ENCODE assay signal across 20 cellular contexts in the genomic region with DNA sequence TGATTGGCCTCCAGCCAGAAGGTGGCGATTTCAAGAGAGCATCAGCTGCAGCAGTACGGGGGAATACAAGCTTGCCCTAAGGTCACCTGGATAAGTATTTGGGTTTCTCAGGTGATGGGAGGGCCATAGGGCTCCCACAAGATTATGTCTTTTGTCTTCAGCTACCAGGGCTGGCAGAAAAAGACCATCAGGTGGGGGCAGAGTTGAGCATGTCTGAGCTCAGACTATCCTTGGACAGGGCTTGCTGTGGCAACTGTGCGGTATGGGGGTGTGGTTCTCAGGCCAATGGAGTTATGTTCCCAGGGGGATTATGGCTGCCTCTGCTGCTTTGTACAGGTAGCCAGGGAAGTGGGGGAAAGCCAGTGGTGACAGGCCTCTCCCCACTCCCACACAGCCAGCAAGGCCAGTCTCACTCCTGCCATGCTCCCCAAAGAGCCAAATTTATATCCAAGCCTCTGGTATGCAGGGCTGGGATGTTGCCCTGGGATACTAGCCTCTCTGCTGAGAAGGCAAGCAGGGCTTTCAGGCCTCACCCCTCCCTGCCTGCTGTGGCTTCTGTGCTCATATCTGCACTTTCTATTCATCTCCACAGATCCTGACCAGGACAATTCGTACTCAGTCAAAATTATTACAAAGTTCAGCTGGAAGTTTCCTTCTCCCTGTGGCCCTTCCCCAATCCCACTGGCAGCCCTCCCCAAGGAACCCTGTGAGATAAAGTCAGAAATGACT. TPM values are rescaled to one million over a fixed set of nuclear protein-coding genes. Genes with fewer than 3 reads are reported as not detected.
DNase-seq lines count a peak whose midpoint lies in the region; ATAC-seq and TF ChIP-seq lines count a peak whose summit lies in the region.
"Had no signal": no experiment of that assay in that cellular context is flagged by ENCODE, and none has a peak within 500 bp of the region (broad histone marks: within the 10 kb centered on the region; RNA-seq: fewer than 3 reads in every experiment).

No MANE protein-coding gene starts in this region.

- no peaks in the 10 kb centered on the region for H3K27me3 ChIP-seq in BLaER1 treated with 17β-estradiol and CSF1 and Interleukin-3, amounts not matched to agents 10 nM and 100 nM
- H3K27me3 ChIP-seq in right atrium auricular region, result no peaks in the 10 kb centered on the region
- H3K27me3 ChIP-seq in heart right ventricle, result peaks cover 0 to 14% (median 4%) of the 10 kb centered on the region in 7 donors
- H3K27me3 ChIP-seq: BE2C, vagina had no signal

- TF ChIP-seq CTCF in GM10248 (IDR thresholded peaks at IDR 0.05; ENCODE audit: control extremely low read depth, extremely low read depth, low read depth, missing control alignments), result peak; percentile 12
- no peak for TF ChIP-seq CTCF in WTC11 (IDR thresholded peaks at IDR 0.05)
- TF ChIP-seq CTCF in endothelial cell (IDR thresholded peaks at IDR 0.05; ENCODE audit: unreplicated experiment), result no peak
- TF ChIP-seq CTCF in right atrium auricular region (IDR thresholded peaks at IDR 0.05), result no peak
- TF ChIP-seq CTCF in heart right ventricle (IDR thresholded peaks at IDR 0.05), result no peak

- CTCF ChIA-PET in GM10248 (lab: Yijun Ruan, JAX), result interaction anchor here (0.7 to 9.1 kb wide), 42 partner anchors 8 to 504 kb away, joined by 3 to 114 read pairs (median 6); a partner anchor contains a TSS
- CTCF ChIA-PET in WTC11 (lab: Charles Lee), result interaction anchor here (0.6 to 5.9 kb wide), 17 partner anchors 13 to 368 kb away, joined by 3 to 53 read pairs (median 3); no protein-coding TSS in a partner anchor

- no peaks in the 10 kb centered on the region for H4K20me1 ChIP-seq in BLaER1 treated with 17β-estradiol and CSF1 and Interleukin-3, amounts not matched to agents 10 nM and 100 nM

- H3K9me3 ChIP-seq in BLaER1 treated with 17β-estradiol and CSF1 and Interleukin-3, amounts not matched to agents 10 nM and 100 nM (replicated peaks in 1 of 11), result peaks cover 34 to 47% (median 44%) of the 10 kb centered on the region in 11 experiments
- H3K9me3 ChIP-seq in right atrium auricular region (peaks cover 0 to 27% of the 10 kb centered on the region in 2 donors), heart right ventricle (peaks cover 0 to 36% (median 6%) of the 10 kb centered on the region in 11 donors)
- H3K9me3 ChIP-seq: BE2C, vagina had no signal

- H3K9ac ChIP-seq in BLaER1 treated with 17β-estradiol and CSF1 and Interleukin-3, amounts not matched to agents 10 nM and 100 nM, result peak overlapping the region in 4 of 11 experiments; percentile 0 to 32 (median 20); a peak in 3 of 22 replicates

- H3K4me1 Mint-ChIP-seq in WTC11 (peaks cover 48% of the 10 kb centered on the region), endothelial cell (ENCODE audit: unreplicated experiment) (peaks cover 28% of the 10 kb centered on the region)

- DNase-seq in GM10248 (ENCODE audit: extremely low spot score), result no peak
- no peak for DNase-seq in WTC11 (ENCODE audit: low spot score)
- DNase-seq in endothelial cell (ENCODE audit: low spot score), result no peak
- DNase-seq in right atrium auricular region (ENCODE audit: low spot score), result no peak
- DNase-seq in nucleus accumbens (lab: John Stamatoyannopoulos, UW), result no peak
- no peak for DNase-seq in heart right ventricle
- DNase-seq in HuH-7.5 (ENCODE audit: low spot score), result no peak
- DNase-seq: BE2C; cerebellar nuclear complex; DMS79; erythroblast; glutamatergic neuron; kidney glomerular epithelial cell; NCI-H1048; stimulated activated CD4-positive, alpha-beta T cell treated with anti-CD3 and anti-CD28 coated beads, Interleukin-4, amount 100 ng/mL, for 24 hours; SW 1271 had no signal

- no peak overlapping the region for H3K4me3 Mint-ChIP-seq in WTC11
- H3K4me3 Mint-ChIP-seq in endothelial cell (ENCODE audit: unreplicated experiment), result peak overlapping the region; percentile 65

- H3K4me1 ChIP-seq in BLaER1 treated with 17β-estradiol and CSF1 and Interleukin-3, amounts not matched to agents 10 nM and 100 nM, result peaks cover 51 to 60% (median 57%) of the 10 kb centered on the region in 10 experiments
- no peaks in the 10 kb centered on the region for H3K4me1 ChIP-seq in right atrium auricular region
- H3K4me1 ChIP-seq in heart right ventricle, result peaks cover 0 to 12% (median 0%) of the 10 kb centered on the region in 9 donors
- H3K4me1 ChIP-seq: BE2C, vagina had no signal

- intact Hi-C loops in heart right ventricle (cut with DNase I), result loop anchor here in 7 of 10 donors (2.0 to 5.0 kb wide), 4 partner anchors 173 to 264 kb away; a partner anchor contains a TSS

- H3K36me3 Mint-ChIP-seq in WTC11 (peaks cover 25% of the 10 kb centered on the region), endothelial cell (ENCODE audit: low read depth, unreplicated experiment) (no peaks in the 10 kb centered on the region)

- H3K27me3 Mint-ChIP-seq in WTC11 (ENCODE audit: low read depth) (no peaks in the 10 kb centered on the region; the same call in 1 of the 2 replicates), endothelial cell (ENCODE audit: unreplicated experiment) (no peaks in the 10 kb centered on the region)

- peak overlapping the region in 10 of 11 experiments; percentile 1 to 50 (median 12); a peak in 9 of 22 replicates for H3K27ac ChIP-seq in BLaER1 treated with 17β-estradiol and CSF1 and Interleukin-3, amounts not matched to agents 10 nM and 100 nM
- H3K27ac ChIP-seq in right atrium auricular region (no peak overlapping the region), heart right ventricle (peak overlapping the region in 1 of 10 donors; percentile 39)
- H3K27ac ChIP-seq: vagina had no signal

- peaks cover 0 to 33% (median 11%) of the 10 kb centered on the region in 11 experiments; a peak in 10 of 22 replicates for H3K36me3 ChIP-seq in BLaER1 treated with 17β-estradiol and CSF1 and Interleukin-3, amounts not matched to agents 10 nM and 100 nM
- H3K36me3 ChIP-seq in right atrium auricular region, result no peaks in the 10 kb centered on the region
- H3K36me3 ChIP-seq in heart right ventricle, result no peaks in the 10 kb centered on the region
- H3K36me3 ChIP-seq: BE2C, vagina had no signal

- H3K9me3 Mint-ChIP-seq in WTC11 (peaks cover 44% of the 10 kb centered on the region), endothelial cell (ENCODE audit: unreplicated experiment) (peaks cover 5% of the 10 kb centered on the region)

- ATAC-seq in WTC11, result peak; percentile 31; the same call in 1 of the 2 replicates
- no peak for ATAC-seq in heart right ventricle

- H3K4me3 ChIP-seq in BLaER1 treated with 17β-estradiol and CSF1 and Interleukin-3, amounts not matched to agents 10 nM and 100 nM, result no peak overlapping the region
- H3K4me3 ChIP-seq in right atrium auricular region, result no peak overlapping the region
- no peak overlapping the region for H3K4me3 ChIP-seq in heart right ventricle
- H3K4me3 ChIP-seq: vagina had no signal

- peak overlapping the region; percentile 15 to 71 (median 43); a peak in 21 of 22 replicates for H3K4me2 ChIP-seq in BLaER1 treated with 17β-estradiol and CSF1 and Interleukin-3, amounts not matched to agents 10 nM and 100 nM

- no peak overlapping the region for H3K27ac Mint-ChIP-seq in WTC11
- no peak overlapping the region for H3K27ac Mint-ChIP-seq in endothelial cell (ENCODE audit: unreplicated experiment)

- 79 to 82% methylated on average over 4 of the region's 4 CpGs for WGBS in heart right ventricle, 2 donors

- POLR2A ChIA-PET in GM10248 (lab: Yijun Ruan, JAX), result interaction anchor here (1.0 kb wide), 4 partner anchors 8 to 252 kb away, joined by 3 read pairs; no protein-coding TSS in a partner anchor
- POLR2A ChIA-PET in WTC11 (lab: Charles Lee), result no interaction called here

TF ChIP-seq in WTC11, 78 proteins besides CTCF, POLR2A, EP300 and RAD21:
- no peak for TF ChIP-seq JUN (CRISPR knock-in tag; IDR thresholded peaks at IDR 0.05)
- TF ChIP-seq, protein P1, sequence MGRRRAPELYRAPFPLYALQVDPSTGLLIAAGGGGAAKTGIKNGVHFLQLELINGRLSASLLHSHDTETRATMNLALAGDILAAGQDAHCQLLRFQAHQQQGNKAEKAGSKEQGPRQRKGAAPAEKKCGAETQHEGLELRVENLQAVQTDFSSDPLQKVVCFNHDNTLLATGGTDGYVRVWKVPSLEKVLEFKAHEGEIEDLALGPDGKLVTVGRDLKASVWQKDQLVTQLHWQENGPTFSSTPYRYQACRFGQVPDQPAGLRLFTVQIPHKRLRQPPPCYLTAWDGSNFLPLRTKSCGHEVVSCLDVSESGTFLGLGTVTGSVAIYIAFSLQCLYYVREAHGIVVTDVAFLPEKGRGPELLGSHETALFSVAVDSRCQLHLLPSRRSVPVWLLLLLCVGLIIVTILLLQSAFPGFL (CRISPR knock-in tag; IDR thresholded peaks at IDR 0.05; ENCODE audit: borderline replicate concordance), result no peak
- TF ChIP-seq FOXP1 (CRISPR knock-in tag; IDR thresholded peaks at IDR 0.05; ENCODE audit: borderline replicate concordance), result no peak

RNA-seq across cellular contexts. Expression of a gene that starts 26.7 kb away (rescaled TPM):
- total RNA-seq in WTC11 (2021), result 0.02 to 0.30 TPM (median 0.17 TPM) in 3 replicates
- not detected for total RNA-seq in endothelial cell (ENCODE audit: unreplicated experiment)
- 1 to 10 TPM; 2.5 to 3.1 TPM for total RNA-seq in right atrium auricular region
- total RNA-seq in heart right ventricle, result 10 to 100 TPM in 1 of 10 donors, 1 to 10 TPM in 8, under 1 TPM in 1; 0.76 to 11.8 (median 2.1) TPM
- under 1 TPM; 0.25 to 0.73 TPM for polyA plus RNA-seq in heart right ventricle
- total RNA-seq: myocyte, renal cortical epithelial cell had no signal

RNA-seq across cellular contexts. Expression of a gene that starts 40.9 kb away (rescaled TPM):
- total RNA-seq in WTC11 (2021), result 0.11 to 0.15 TPM (median 0.11 TPM) in 3 replicates
- not detected for total RNA-seq in endothelial cell (ENCODE audit: unreplicated experiment)
- under 1 TPM; 0.11 to 0.31 TPM for total RNA-seq in right atrium auricular region
- 1 to 10 TPM in 1 of 10 donors, under 1 TPM in 5, not detected in 4; 0.17 to 3.8 (median 0.32) TPM for total RNA-seq in heart right ventricle
- polyA plus RNA-seq in heart right ventricle, result under 1 TPM; 0.19 to 0.44 TPM
- total RNA-seq: myocyte, renal cortical epithelial cell had no signal

Comparison
In these comparisons a context has a peak if more than half of its experiments do, and no peak if none do; other contexts are left out.
1. H3K27ac ChIP-seq: peak in BLaER1 treated with 17β-estradiol and CSF1 and Interleukin-3, amounts not matched to agents 10 nM and 100 nM (10 of 11); none in right atrium auricular region (0 of 2).